ENCODE assay signal across 27 cellular contexts in genomic region chr2:133193544-133193943, GRCh38.
"Had no signal": no experiment of that assay in that cellular context is flagged by ENCODE, and none has a peak within 500 bp of the region (broad histone marks: within the 10 kb centered on the region; RNA-seq: fewer than 3 reads in every experiment).

No MANE protein-coding gene starts in this region.

- H3K9me3 ChIP-seq: colonic mucosa, lower lobe of right lung, pancreas, thyroid gland, vagina had no signal

- H3K4me2 ChIP-seq: smooth muscle cell had no signal

- H3K4me1 ChIP-seq: colonic mucosa, esophagus muscularis mucosa, gastroesophageal sphincter, heart right ventricle, left ventricle myocardium inferior, lower lobe of right lung, pancreas, thyroid gland, vagina had no signal

- H3K4me3 ChIP-seq: colonic mucosa, esophagus muscularis mucosa, gastroesophageal sphincter, heart right ventricle, left ventricle myocardium inferior, lower lobe of right lung, pancreas, smooth muscle cell, thyroid gland, vagina had no signal

- FAIRE-seq: kidney, pancreas had no signal

- H3K27ac ChIP-seq: colonic mucosa, epithelial cell of prostate, esophagus muscularis mucosa, foreskin keratinocyte, gastroesophageal sphincter, heart right ventricle, left ventricle myocardium inferior, lower lobe of right lung, pancreas, thyroid gland, vagina had no signal

- DNase-seq: colonic mucosa; effector CD8-positive, alpha-beta T cell; endodermal cell; foreskin keratinocyte; glutamatergic neuron; heart right ventricle; kidney; left cardiac atrium; left ventricle myocardium inferior; lower lobe of right lung; natural killer cell; occipital lobe; pancreas; stimulated activated CD4-positive, alpha-beta T cell treated with anti-CD3 and anti-CD28 coated beads, Interleukin-12 subunit alpha, Interleukin-12 subunit beta, amount 100 ng/mL, for 4 hours; stimulated activated CD4-positive, alpha-beta T cell treated with anti-CD3 and anti-CD28 coated beads, Interleukin-1b, Interleukin-23, amount 100 ng/mL, for 48 hours; stimulated activated CD4-positive, alpha-beta T cell treated with anti-CD3 and anti-CD28 coated beads, Interleukin-4, amount 100 ng/mL, for 1 hour; stimulated activated CD8-positive, alpha-beta memory T cell treated with anti-CD3 and anti-CD28 coated beads, Interleukin-4, amount 100 ng/mL, for 48 hours; stimulated activated naive CD4-positive, alpha-beta T cell; stimulated activated naive CD8-positive, alpha-beta T cell treated with anti-CD3 and anti-CD28 coated beads, Interleukin-15, amount 100 ng/mL, for 72 hours; thyroid gland; trophoblast cell had no signal

- H3K27me3 ChIP-seq: colonic mucosa, esophagus muscularis mucosa, foreskin keratinocyte, gastroesophageal sphincter, heart right ventricle, pancreas, thyroid gland, vagina had no signal

- ATAC-seq: foreskin keratinocyte; gastroesophageal sphincter; heart right ventricle; left cardiac atrium; lower lobe of right lung; natural killer cell; pancreas; sciatic nerve; stimulated activated naive CD8-positive, alpha-beta T cell treated with anti-CD3 and anti-CD28 coated beads, Interleukin-15, amount 100 ng/mL, for 72 hours had no signal

- H3K36me3 ChIP-seq: colonic mucosa, esophagus muscularis mucosa, gastroesophageal sphincter, heart right ventricle, left ventricle myocardium inferior, lower lobe of right lung, pancreas, thyroid gland, vagina had no signal
